21 cellular contexts compared by ENCODE assay signal in genomic region chr1:93028542-93028941, GRCh38.
"Had no signal": no experiment of that assay in that cellular context is flagged by ENCODE, and none has a peak within 500 bp of the region (broad histone marks: within the 10 kb centered on the region; RNA-seq: fewer than 3 reads in every experiment).

No MANE protein-coding gene starts in this region.

- DNase-seq: activated B cell treated with CpG ODN at 0.5 μM for 24 hours; activated CD4-positive, CD25-positive, alpha-beta regulatory T cell treated with anti-CD3 and anti-CD28 coated beads, Interleukin-2, amount 50 U/mL, for 72 hours; activated CD8-positive, alpha-beta memory T cell treated with anti-CD3 and anti-CD28 coated beads, Interleukin-2, amount 50 U/mL, for 48 hours; activated effector memory CD4-positive, alpha-beta T cell treated with Interleukin-2 at 50 U/mL for 16 hours; activated naive CD8-positive, alpha-beta T cell treated with anti-CD3 and anti-CD28 coated beads, Interleukin-2, amount 10 ng/mL, durations not matched to agents 7 days and 5 days; activated T-cell treated with anti-CD3 and anti-CD28 coated beads, Interleukin-2, amount 50 U/mL, for 48 hours; amygdala; colonic mucosa; NCI-H1048; NCI-H1105 treated with DMSO at 0.1 percent for 48 hours; NCI-H1436; NCI-H1694; NCI-H1930; NCI-H345; NCI-H524 treated with DMSO at 0.1 percent for 48 hours; NK-92 treated with Interleukin-12 subunit alpha and Interleukin-12 subunit beta, amount 100 ng/mL, for 24 hours; OCI-M1; Right ventricle myocardium superior had no signal

- H3K4me1 ChIP-seq: ascending aorta, colonic mucosa had no signal

- H3K27ac ChIP-seq: ascending aorta, cardiac muscle cell, colonic mucosa, VCaP had no signal

- H3K4me3 ChIP-seq: ascending aorta, cardiac muscle cell, colonic mucosa had no signal

- H3K27me3 ChIP-seq: ascending aorta, cardiac muscle cell, colonic mucosa had no signal

- H3K36me3 ChIP-seq: ascending aorta, cardiac muscle cell, colonic mucosa had no signal

- H3K9me3 ChIP-seq: ascending aorta, colonic mucosa had no signal
